ENCODE assay signal across 25 cellular contexts in genomic region chr7:134632052-134632451, GRCh38.
"Had no signal": no experiment of that assay in that cellular context is flagged by ENCODE, and none has a peak within 500 bp of the region (broad histone marks: within the 10 kb centered on the region; RNA-seq: fewer than 3 reads in every experiment).

No MANE protein-coding gene starts in this region.

- H3K27ac ChIP-seq: adrenal gland, body of pancreas, heart left ventricle had no signal

- H3K4me3 ChIP-seq: adrenal gland, body of pancreas, heart left ventricle had no signal

- H3K27me3 ChIP-seq: adrenal gland, body of pancreas had no signal

- DNase-seq: activated CD4-positive, alpha-beta memory T cell treated with anti-CD3 and anti-CD28 coated beads for 36 hours; activated CD4-positive, alpha-beta T cell treated with anti-CD3 and anti-CD28 coated beads for 36 hours; activated CD4-positive, CD25-positive, alpha-beta regulatory T cell; activated CD4-positive, CD25-positive, alpha-beta regulatory T cell treated with anti-CD3 and anti-CD28 coated beads, Interleukin-2, amount 50 U/mL, for 72 hours; activated CD8-positive, alpha-beta memory T cell treated with anti-CD3 and anti-CD28 coated beads, Interleukin-2, amount 10 ng/mL, durations not matched to agents 7 days and 5 days; activated CD8-positive, alpha-beta memory T cell treated with anti-CD3 and anti-CD28 coated beads, Interleukin-2, amount 50 U/mL, for 4 hours; activated CD8-positive, alpha-beta T cell treated with anti-CD3 and anti-CD28 coated beads, Interleukin-2, amount 10 ng/mL, durations not matched to agents 7 days and 5 days; activated effector memory CD4-positive, alpha-beta T cell treated with anti-CD3 and anti-CD28 coated beads, Interleukin-2, amount 50 U/mL, for 16 hours; activated naive CD4-positive, alpha-beta T cell treated with anti-CD3 and anti-CD28 coated beads for 36 hours; activated naive CD8-positive, alpha-beta T cell treated with anti-CD3 and anti-CD28 coated beads for 36 hours; activated naive CD8-positive, alpha-beta T cell treated with anti-CD3 and anti-CD28 coated beads, Interleukin-2, amount 50 U/mL, for 24 hours; activated T-cell treated with anti-CD3 and anti-CD28 coated beads, Interleukin-2, amount 50 U/mL, for 1 hour; activated T-cell treated with anti-CD3 and anti-CD28 coated beads, Interleukin-2, amount 50 U/mL, for 48 hours; adrenal gland; amygdala; aorta; body of pancreas; caudate nucleus; cortex of kidney; dermis blood vessel endothelial cell; effector CD4-positive, alpha-beta T cell; foreskin fibroblast; glutamatergic neuron; heart left ventricle; T-helper 2 cell had no signal

- H3K9me3 ChIP-seq: adrenal gland, body of pancreas, heart left ventricle had no signal

- H3K36me3 ChIP-seq: adrenal gland, heart left ventricle had no signal

- ATAC-seq: activated CD4-positive, alpha-beta T cell treated with anti-CD3 and anti-CD28 coated beads for 36 hours; activated CD8-positive, alpha-beta memory T cell treated with anti-CD3 and anti-CD28 coated beads, Interleukin-2, amount 10 ng/mL, durations not matched to agents 7 days and 5 days; activated CD8-positive, alpha-beta T cell treated with anti-CD3 and anti-CD28 coated beads, Interleukin-2, amount 10 ng/mL, durations not matched to agents 7 days and 5 days; activated naive CD8-positive, alpha-beta T cell treated with anti-CD3 and anti-CD28 coated beads, Interleukin-2, amount 50 U/mL, for 24 hours; heart left ventricle had no signal

- H3K4me1 ChIP-seq: adrenal gland, body of pancreas had no signal
